ENCODE assay signal across 1 cellular context in the genomic region with DNA sequence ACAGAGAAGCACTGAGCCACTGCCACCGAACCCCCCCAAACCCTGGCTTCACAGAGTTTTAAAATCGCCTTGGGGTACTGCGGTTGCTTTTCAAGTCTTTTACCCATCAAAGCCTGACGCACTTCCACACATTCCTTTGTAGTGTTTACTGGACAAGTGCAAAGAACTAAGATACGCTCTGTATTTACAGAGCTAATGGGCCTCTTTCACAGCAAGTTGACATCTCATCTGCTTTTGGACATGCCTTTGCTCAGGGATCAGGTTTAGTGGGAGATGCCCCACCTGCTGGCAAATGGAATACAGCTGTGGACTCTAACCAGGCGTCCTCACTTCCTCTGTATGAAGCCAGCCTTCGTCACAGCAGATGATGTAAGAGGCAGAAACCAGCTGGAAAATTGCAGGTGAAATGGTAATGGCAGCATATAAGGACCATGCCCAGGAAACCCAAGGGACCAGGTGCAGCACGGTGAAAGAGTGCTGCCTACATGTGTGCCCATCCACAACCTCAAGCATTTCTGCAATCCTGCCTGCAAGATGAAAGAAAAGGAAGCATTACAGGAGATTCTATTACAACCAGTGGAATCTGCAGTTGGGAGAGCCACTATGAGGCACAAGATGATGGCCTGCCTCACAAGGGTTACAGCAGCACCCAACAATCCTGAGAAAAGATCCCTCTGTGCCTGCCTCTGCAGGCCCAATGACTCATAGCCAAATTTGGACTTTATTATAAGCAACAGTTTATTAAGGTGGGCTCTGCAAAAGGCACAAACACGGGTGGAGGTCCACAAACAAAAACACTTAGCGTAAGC.
TF ChIP-seq lines count a peak whose summit lies in the region.

No MANE protein-coding gene starts in this region.

TF ChIP-seq in HepG2, 621 proteins besides CTCF, POLR2A, EP300 and RAD21 (continued from another document):
- TF ChIP-seq PRDM15 (CRISPR knock-in tag; IDR thresholded peaks at IDR 0.05): no peak
- peak; percentile 68 for TF ChIP-seq ZNF878 (CRISPR knock-in tag; IDR thresholded peaks at IDR 0.05)
- TF ChIP-seq, protein P1, sequence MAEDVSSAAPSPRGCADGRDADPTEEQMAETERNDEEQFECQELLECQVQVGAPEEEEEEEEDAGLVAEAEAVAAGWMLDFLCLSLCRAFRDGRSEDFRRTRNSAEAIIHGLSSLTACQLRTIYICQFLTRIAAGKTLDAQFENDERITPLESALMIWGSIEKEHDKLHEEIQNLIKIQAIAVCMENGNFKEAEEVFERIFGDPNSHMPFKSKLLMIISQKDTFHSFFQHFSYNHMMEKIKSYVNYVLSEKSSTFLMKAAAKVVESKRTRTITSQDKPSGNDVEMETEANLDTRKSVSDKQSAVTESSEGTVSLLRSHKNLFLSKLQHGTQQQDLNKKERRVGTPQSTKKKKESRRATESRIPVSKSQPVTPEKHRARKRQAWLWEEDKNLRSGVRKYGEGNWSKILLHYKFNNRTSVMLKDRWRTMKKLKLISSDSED (CRISPR knock-in tag; IDR thresholded peaks at IDR 0.05): no peak
- TF ChIP-seq ZNF589 (CRISPR knock-in tag; conservative IDR thresholded peaks at IDR 0.05): no peak
- TF ChIP-seq ZSCAN25 (CRISPR knock-in tag; IDR thresholded peaks at IDR 0.05): no peak
- no peak for TF ChIP-seq THYN1 (CRISPR knock-in tag; IDR thresholded peaks at IDR 0.05; ENCODE audit: borderline replicate concordance, low read depth)
- TF ChIP-seq CEBPZ (IDR thresholded peaks at IDR 0.05; ENCODE audit: low read length): no peak
TF ChIP-seq in HepG2: peak in this region for 219.
